ENCODE assay signal across 1 cellular context in the genomic region with DNA sequence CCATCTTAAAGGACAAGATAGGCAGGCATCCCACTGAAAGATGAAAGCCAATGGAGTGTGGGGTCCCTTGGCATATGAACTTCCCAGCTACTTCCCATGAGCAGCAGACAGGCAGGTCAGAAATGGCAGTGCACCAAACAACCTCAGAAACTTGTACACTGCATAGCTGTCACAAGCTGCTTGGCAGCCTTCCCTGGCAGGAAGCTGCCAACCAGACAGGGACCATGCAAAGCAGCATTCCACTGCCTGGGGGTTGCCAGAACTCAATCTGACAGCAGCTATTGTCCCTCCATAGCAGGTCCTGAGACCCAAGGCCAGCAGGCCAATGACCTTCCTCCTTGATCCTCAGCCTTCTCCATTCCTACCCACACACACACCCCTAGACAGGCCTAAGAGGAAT.
TF ChIP-seq lines count a peak whose summit lies in the region.

No MANE protein-coding gene starts in this region.

TF ChIP-seq in GM23338, 12 proteins besides CTCF, POLR2A, EP300 and RAD21:
- TF ChIP-seq, protein P1, sequence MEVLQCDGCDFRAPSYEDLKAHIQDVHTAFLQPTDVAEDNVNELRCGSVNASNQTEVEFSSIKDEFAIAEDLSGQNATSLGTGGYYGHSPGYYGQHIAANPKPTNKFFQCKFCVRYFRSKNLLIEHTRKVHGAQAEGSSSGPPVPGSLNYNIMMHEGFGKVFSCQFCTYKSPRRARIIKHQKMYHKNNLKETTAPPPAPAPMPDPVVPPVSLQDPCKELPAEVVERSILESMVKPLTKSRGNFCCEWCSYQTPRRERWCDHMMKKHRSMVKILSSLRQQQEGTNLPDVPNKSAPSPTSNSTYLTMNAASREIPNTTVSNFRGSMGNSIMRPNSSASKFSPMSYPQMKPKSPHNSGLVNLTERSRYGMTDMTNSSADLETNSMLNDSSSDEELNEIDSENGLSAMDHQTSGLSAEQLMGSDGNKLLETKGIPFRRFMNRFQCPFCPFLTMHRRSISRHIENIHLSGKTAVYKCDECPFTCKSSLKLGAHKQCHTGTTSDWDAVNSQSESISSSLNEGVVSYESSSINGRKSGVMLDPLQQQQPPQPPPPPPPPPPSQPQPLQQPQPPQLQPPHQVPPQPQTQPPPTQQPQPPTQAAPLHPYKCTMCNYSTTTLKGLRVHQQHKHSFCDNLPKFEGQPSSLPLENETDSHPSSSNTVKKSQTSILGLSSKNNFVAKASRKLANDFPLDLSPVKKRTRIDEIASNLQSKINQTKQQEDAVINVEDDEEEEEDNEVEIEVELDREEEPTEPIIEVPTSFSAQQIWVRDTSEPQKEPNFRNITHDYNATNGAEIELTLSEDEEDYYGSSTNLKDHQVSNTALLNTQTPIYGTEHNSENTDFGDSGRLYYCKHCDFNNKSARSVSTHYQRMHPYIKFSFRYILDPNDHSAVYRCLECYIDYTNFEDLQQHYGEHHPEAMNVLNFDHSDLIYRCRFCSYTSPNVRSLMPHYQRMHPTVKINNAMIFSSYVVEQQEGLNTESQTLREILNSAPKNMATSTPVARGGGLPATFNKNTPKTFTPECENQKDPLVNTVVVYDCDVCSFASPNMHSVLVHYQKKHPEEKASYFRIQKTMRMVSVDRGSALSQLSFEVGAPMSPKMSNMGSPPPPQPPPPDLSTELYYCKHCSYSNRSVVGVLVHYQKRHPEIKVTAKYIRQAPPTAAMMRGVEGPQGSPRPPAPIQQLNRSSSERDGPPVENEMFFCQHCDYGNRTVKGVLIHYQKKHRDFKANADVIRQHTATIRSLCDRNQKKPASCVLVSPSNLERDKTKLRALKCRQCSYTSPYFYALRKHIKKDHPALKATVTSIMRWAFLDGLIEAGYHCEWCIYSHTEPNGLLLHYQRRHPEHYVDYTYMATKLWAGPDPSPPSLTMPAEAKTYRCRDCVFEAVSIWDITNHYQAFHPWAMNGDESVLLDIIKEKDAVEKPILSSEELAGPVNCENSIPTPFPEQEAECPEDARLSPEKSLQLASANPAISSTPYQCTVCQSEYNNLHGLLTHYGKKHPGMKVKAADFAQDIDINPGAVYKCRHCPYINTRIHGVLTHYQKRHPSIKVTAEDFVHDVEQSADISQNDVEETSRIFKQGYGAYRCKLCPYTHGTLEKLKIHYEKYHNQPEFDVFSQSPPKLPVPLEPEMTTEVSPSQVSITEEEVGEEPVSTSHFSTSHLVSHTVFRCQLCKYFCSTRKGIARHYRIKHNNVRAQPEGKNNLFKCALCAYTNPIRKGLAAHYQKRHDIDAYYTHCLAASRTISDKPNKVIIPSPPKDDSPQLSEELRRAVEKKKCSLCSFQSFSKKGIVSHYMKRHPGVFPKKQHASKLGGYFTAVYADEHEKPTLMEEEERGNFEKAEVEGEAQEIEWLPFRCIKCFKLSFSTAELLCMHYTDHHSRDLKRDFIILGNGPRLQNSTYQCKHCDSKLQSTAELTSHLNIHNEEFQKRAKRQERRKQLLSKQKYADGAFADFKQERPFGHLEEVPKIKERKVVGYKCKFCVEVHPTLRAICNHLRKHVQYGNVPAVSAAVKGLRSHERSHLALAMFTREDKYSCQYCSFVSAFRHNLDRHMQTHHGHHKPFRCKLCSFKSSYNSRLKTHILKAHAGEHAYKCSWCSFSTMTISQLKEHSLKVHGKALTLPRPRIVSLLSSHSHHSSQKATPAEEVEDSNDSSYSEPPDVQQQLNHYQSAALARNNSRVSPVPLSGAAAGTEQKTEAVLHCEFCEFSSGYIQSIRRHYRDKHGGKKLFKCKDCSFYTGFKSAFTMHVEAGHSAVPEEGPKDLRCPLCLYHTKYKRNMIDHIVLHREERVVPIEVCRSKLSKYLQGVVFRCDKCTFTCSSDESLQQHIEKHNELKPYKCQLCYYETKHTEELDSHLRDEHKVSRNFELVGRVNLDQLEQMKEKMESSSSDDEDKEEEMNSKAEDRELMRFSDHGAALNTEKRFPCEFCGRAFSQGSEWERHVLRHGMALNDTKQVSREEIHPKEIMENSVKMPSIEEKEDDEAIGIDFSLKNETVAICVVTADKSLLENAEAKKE (CRISPR knock-in tag; IDR thresholded peaks at IDR 0.05) = no peak
- TF ChIP-seq NANOG (IDR thresholded peaks at IDR 0.05; ENCODE audit: borderline replicate concordance) (no peak), ZNF331 (CRISPR knock-in tag; IDR thresholded peaks at IDR 0.05; ENCODE audit: low read depth) (no peak), EZH2phosphoT487 (IDR thresholded peaks at IDR 0.05; ENCODE audit: unreplicated experiment) (no peak)
- TF ChIP-seq, protein P2, sequence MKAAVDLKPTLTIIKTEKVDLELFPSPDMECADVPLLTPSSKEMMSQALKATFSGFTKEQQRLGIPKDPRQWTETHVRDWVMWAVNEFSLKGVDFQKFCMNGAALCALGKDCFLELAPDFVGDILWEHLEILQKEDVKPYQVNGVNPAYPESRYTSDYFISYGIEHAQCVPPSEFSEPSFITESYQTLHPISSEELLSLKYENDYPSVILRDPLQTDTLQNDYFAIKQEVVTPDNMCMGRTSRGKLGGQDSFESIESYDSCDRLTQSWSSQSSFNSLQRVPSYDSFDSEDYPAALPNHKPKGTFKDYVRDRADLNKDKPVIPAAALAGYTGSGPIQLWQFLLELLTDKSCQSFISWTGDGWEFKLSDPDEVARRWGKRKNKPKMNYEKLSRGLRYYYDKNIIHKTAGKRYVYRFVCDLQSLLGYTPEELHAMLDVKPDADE (IDR thresholded peaks at IDR 0.05) = no peak
